ENCODE assay signal across 1 cellular context in the genomic region with DNA sequence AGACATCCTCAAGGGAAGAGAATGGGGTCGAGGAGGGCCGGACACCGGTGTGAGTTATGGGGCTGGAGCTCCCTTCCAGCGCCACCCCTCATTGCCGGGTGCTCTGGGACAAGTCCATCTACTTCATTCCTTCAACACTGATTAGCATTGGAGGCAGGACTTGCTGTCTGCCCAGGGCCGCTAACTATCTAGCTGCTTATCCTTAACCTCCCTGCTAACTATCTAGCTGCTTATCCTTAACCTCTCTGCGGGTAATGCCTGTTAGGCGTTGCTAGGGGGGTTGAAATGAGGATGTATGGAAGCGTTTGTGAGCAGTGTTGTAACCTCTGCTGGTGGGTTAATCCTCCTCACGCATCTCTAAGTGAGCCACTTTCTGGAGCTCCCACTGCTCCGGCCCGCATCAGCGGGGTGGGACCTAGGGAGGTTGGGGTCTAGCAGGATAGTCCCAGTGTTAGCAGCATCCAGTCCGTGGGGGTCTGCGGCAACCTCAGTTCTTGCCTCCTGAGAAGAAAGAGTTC.
TF ChIP-seq lines count a peak whose summit lies in the region.

No MANE protein-coding gene starts in this region.

TF ChIP-seq in SK-N-SH, 30 proteins besides CTCF, POLR2A, EP300 and RAD21 (continued from another document):
- TF ChIP-seq ZBTB33 (IDR thresholded peaks at IDR 0.05; ENCODE audit: borderline replicate concordance, low read depth): no peak
- TF ChIP-seq FOXJ3 (CRISPR knock-in tag; IDR thresholded peaks at IDR 0.05): no peak
- no peak for TF ChIP-seq POLR2AphosphoS5 (IDR thresholded peaks at IDR 0.05; ENCODE audit: low read depth, low read length)
- TF ChIP-seq SIN3A (IDR thresholded peaks at IDR 0.05; ENCODE audit: borderline replicate concordance, low read depth, low read length): no peak
- TF ChIP-seq, protein P1, sequence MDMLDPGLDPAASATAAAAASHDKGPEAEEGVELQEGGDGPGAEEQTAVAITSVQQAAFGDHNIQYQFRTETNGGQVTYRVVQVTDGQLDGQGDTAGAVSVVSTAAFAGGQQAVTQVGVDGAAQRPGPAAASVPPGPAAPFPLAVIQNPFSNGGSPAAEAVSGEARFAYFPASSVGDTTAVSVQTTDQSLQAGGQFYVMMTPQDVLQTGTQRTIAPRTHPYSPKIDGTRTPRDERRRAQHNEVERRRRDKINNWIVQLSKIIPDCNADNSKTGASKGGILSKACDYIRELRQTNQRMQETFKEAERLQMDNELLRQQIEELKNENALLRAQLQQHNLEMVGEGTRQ (IDR thresholded peaks at IDR 0.05; ENCODE audit: borderline replicate concordance, low read depth, low read length): no peak
- no peak for TF ChIP-seq RFX5 (IDR thresholded peaks at IDR 0.05; ENCODE audit: low read length)
- no peak for TF ChIP-seq MEF2A (IDR thresholded peaks at IDR 0.05; ENCODE audit: borderline replicate concordance, low read depth)
- no peak for TF ChIP-seq NFIC (IDR thresholded peaks at IDR 0.05; ENCODE audit: borderline replicate concordance)
- no peak for TF ChIP-seq TEAD4 (IDR thresholded peaks at IDR 0.05; ENCODE audit: borderline replicate concordance, insufficient read depth)
- no peak for TF ChIP-seq RCOR1 (IDR thresholded peaks at IDR 0.05; ENCODE audit: low read length)
- TF ChIP-seq FOSL2 (IDR thresholded peaks at IDR 0.05; ENCODE audit: borderline replicate concordance, low read depth): no peak
- no peak for TF ChIP-seq FOXM1 (IDR thresholded peaks at IDR 0.05; ENCODE audit: low read depth)
- no peak for TF ChIP-seq SMC3 (IDR thresholded peaks at IDR 0.05; ENCODE audit: low read depth, low read length)
- no peak for TF ChIP-seq YY1 (IDR thresholded peaks at IDR 0.05; ENCODE audit: low read depth)
- TF ChIP-seq MAX (IDR thresholded peaks at IDR 0.05; ENCODE audit: low read depth): no peak
